26 cellular contexts compared by ENCODE assay signal in the genomic region with DNA sequence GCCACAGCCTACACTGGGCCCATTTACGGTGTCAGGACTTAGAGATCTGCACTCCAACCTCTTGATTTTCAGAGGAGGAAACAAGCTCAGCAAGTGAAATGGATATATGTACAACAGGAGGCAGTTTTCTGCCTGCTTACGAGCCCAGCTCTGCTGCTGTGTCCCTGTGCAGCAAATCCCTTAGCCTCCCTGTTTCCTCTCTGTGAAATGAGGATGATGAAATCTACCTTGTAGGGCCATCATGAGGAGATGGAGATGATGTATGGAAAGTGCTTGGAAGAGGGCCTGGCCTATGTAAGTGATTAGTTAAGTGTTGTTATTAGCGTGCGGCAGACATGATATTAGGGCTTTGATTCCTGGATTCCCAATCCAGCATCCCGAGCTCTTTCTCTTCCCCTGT.
"Had no signal": no experiment of that assay in that cellular context is flagged by ENCODE, and none has a peak within 500 bp of the region (broad histone marks: within the 10 kb centered on the region; RNA-seq: fewer than 3 reads in every experiment).

No MANE protein-coding gene starts in this region.

- H3K27me3 Mint-ChIP-seq: activated CD4-positive, alpha-beta T cell treated with anti-CD3 and anti-CD28 coated beads, Interleukin-2, amount 10 ng/mL, durations not matched to agents 24 days and 14 days had no signal

- H3K9me3 Mint-ChIP-seq: activated CD4-positive, alpha-beta T cell treated with anti-CD3 and anti-CD28 coated beads, Interleukin-2, amount 10 ng/mL, durations not matched to agents 24 days and 14 days; activated CD8-positive, alpha-beta T cell treated with anti-CD3 and anti-CD28 coated beads for 36 hours; activated naive CD4-positive, alpha-beta T cell treated with anti-CD3 and anti-CD28 coated beads, Interleukin-2, amount 50 U/mL, for 72 hours; dendritic cell treated with granulocyte-macrophage colony-stimulating factor and Interleukin-4, amounts not matched to agents 40 ng/mL and 50 ng/mL, for 4 days; neural crest cell; stimulated activated naive B cell treated with anti-CD40 and anti-IgM and Interleukin-4, amounts not matched to agents 10 μg/mL and 1 μg/mL and 100 μg/mL, for 72 hours had no signal

- ATAC-seq: activated CD4-positive, CD25-positive, alpha-beta regulatory T cell treated with anti-CD3 and anti-CD28 coated beads, Interleukin-2, amount 50 U/mL, for 24 hours; activated CD8-positive, alpha-beta T cell treated with anti-CD3 and anti-CD28 coated beads for 36 hours; activated naive CD4-positive, alpha-beta T cell treated with anti-CD3 and anti-CD28 coated beads, Interleukin-2, amount 50 U/mL, for 72 hours; left lobe of liver; lower lobe of right lung; naive thymus-derived CD4-positive, alpha-beta T cell; stimulated activated naive B cell treated with anti-CD40 and anti-IgM and Interleukin-4, amounts not matched to agents 10 μg/mL and 1 μg/mL and 100 μg/mL, for 72 hours had no signal

- H3K27ac ChIP-seq: ascending aorta, brain microvascular endothelial cell, heart left ventricle, lower lobe of right lung, sigmoid colon, testis, VCaP had no signal

- H3K9me3 ChIP-seq: ascending aorta, lower lobe of right lung, sigmoid colon, testis had no signal

- H3K27me3 ChIP-seq: ascending aorta, brain microvascular endothelial cell, heart left ventricle, sigmoid colon, testis had no signal

- H3K4me1 ChIP-seq: ascending aorta, lower lobe of right lung, sigmoid colon, testis had no signal

- H3K4me3 Mint-ChIP-seq: activated CD4-positive, alpha-beta T cell treated with anti-CD3 and anti-CD28 coated beads, Interleukin-2, amount 10 ng/mL, durations not matched to agents 24 days and 14 days; activated CD8-positive, alpha-beta T cell treated with anti-CD3 and anti-CD28 coated beads for 36 hours; dendritic cell treated with granulocyte-macrophage colony-stimulating factor and Interleukin-4, amounts not matched to agents 40 ng/mL and 50 ng/mL, for 4 days; naive thymus-derived CD4-positive, alpha-beta T cell; neural crest cell; stimulated activated naive B cell treated with anti-CD40 and anti-IgM and Interleukin-4, amounts not matched to agents 10 μg/mL and 1 μg/mL and 100 μg/mL, for 72 hours had no signal

- H3K27ac Mint-ChIP-seq: activated CD4-positive, alpha-beta T cell treated with anti-CD3 and anti-CD28 coated beads, Interleukin-2, amount 10 ng/mL, durations not matched to agents 24 days and 14 days; activated CD8-positive, alpha-beta T cell treated with anti-CD3 and anti-CD28 coated beads for 36 hours; activated naive CD4-positive, alpha-beta T cell treated with anti-CD3 and anti-CD28 coated beads, Interleukin-2, amount 50 U/mL, for 72 hours; dendritic cell treated with granulocyte-macrophage colony-stimulating factor and Interleukin-4, amounts not matched to agents 40 ng/mL and 50 ng/mL, for 4 days; naive thymus-derived CD4-positive, alpha-beta T cell; stimulated activated naive B cell treated with anti-CD40 and anti-IgM and Interleukin-4, amounts not matched to agents 10 μg/mL and 1 μg/mL and 100 μg/mL, for 72 hours had no signal

- DNase-seq: activated CD4-positive, alpha-beta T cell treated with anti-CD3 and anti-CD28 coated beads, Interleukin-2, amount 10 ng/mL, durations not matched to agents 24 days and 14 days; activated CD8-positive, alpha-beta T cell treated with anti-CD3 and anti-CD28 coated beads for 36 hours; activated T-cell treated with anti-CD3 and anti-CD28 coated beads, Interleukin-2, amount 50 U/mL, for 1 hour; brain microvascular endothelial cell; caudate nucleus; effector CD4-positive, alpha-beta T cell; heart left ventricle; kidney; lower lobe of right lung; naive thymus-derived CD4-positive, alpha-beta T cell; posterior cingulate gyrus; sigmoid colon; stimulated activated CD4-positive, alpha-beta T cell treated with anti-CD3 and anti-CD28 coated beads, Interleukin-2, amount 100 ng/mL, for 48 hours; stimulated activated CD8-positive, alpha-beta memory T cell treated with anti-CD3 and anti-CD28 coated beads, Interleukin-4, amount 100 ng/mL, for 48 hours; stimulated activated naive B cell treated with anti-CD40 and anti-IgM and Interleukin-4, amounts not matched to agents 10 μg/mL and 1 μg/mL and 100 μg/mL, for 72 hours; T-helper 2 cell; testis; trophoblast cell had no signal

- H3K36me3 Mint-ChIP-seq: activated naive CD4-positive, alpha-beta T cell treated with anti-CD3 and anti-CD28 coated beads, Interleukin-2, amount 50 U/mL, for 72 hours; naive thymus-derived CD4-positive, alpha-beta T cell; stimulated activated naive B cell treated with anti-CD40 and anti-IgM and Interleukin-4, amounts not matched to agents 10 μg/mL and 1 μg/mL and 100 μg/mL, for 72 hours had no signal

- H3K4me1 Mint-ChIP-seq: activated CD4-positive, alpha-beta T cell treated with anti-CD3 and anti-CD28 coated beads, Interleukin-2, amount 10 ng/mL, durations not matched to agents 24 days and 14 days had no signal

- H3K4me3 ChIP-seq: ascending aorta, heart left ventricle, lower lobe of right lung, sigmoid colon, testis had no signal

- H3K36me3 ChIP-seq: ascending aorta, brain microvascular endothelial cell, heart left ventricle, lower lobe of right lung, sigmoid colon had no signal

- FAIRE-seq: endometrium, kidney had no signal
